1 cellular context compared by ENCODE assay signal in genomic region chr7:39745320-39745719, GRCh38.
TF ChIP-seq lines count a peak whose summit lies in the region.

No MANE protein-coding gene starts in this region.

TF ChIP-seq in HepG2, 621 proteins besides CTCF, POLR2A, EP300 and RAD21 (continued from another document):
- TF ChIP-seq PRDM15 (CRISPR knock-in tag; IDR thresholded peaks at IDR 0.05): peak; percentile 34; the same call in 1 of the 2 replicates
